ENCODE assay signal across 18 cellular contexts in the genomic region with DNA sequence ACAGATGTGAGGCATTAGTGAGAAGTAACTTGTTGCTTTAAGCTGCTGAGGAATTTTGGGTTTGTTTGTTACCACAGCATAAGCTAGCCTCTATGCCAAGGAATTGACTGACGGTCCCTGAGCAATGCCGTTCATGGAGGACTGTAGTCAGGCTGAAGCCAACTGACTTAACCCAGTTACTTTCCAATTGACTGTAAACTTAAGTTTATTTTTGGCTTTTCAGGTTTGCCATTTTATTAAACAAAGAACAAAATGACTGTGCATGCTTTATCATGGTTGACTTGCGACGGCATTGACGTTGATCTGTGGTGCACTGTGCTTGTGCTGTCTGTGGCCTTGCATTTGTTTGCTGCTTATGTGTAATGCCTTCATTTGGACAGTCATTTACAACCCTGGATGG. TPM values are rescaled to one million over a fixed set of nuclear protein-coding genes. Genes with fewer than 3 reads are reported as not detected.
DNase-seq lines count a peak whose midpoint lies in the region; ATAC-seq and TF ChIP-seq lines count a peak whose summit lies in the region.
"Had no signal": no experiment of that assay in that cellular context is flagged by ENCODE, and none has a peak within 500 bp of the region (broad histone marks: within the 10 kb centered on the region; RNA-seq: fewer than 3 reads in every experiment).

No MANE protein-coding gene starts in this region.

- no peaks in the 10 kb centered on the region for H3K36me3 Mint-ChIP-seq in MCF 10A (ENCODE audit: insufficient read depth, unreplicated experiment)
- H3K36me3 Mint-ChIP-seq: CD4-positive, alpha-beta memory T cell had no signal

- DNase-seq in retinal pigment epithelial cell (ENCODE audit: low read depth): peak; percentile 52
- DNase-seq in NOMO-1 treated with DMSO at 0.1 percent for 48 hours (lab: John Stamatoyannopoulos, UW; ENCODE audit: unreplicated experiment): no peak
- DNase-seq in MCF 10A (ENCODE audit: unreplicated experiment): no peak
- no peak for DNase-seq in COR-L47 (lab: John Stamatoyannopoulos, UW)
- DNase-seq: activated T-cell treated with anti-CD3 and anti-CD28 coated beads, Interleukin-2, amount 50 U/mL, for 48 hours; CD4-positive, alpha-beta memory T cell; colonic mucosa; EL; GM23248; head of caudate nucleus; NCI-H146; NCI-H524; ovary; SW 1271 had no signal

- H3K9me3 Mint-ChIP-seq in MCF 10A (ENCODE audit: unreplicated experiment): no peaks in the 10 kb centered on the region
- H3K9me3 Mint-ChIP-seq: CD4-positive, alpha-beta memory T cell had no signal

- peaks cover 94% of the 10 kb centered on the region for H3K27me3 Mint-ChIP-seq in MCF 10A (ENCODE audit: insufficient read depth, unreplicated experiment)

- intact Hi-C loops in MCF 10A (cut with micrococcal nuclease): no loop called here

- H3K4me3 ChIP-seq in retinal pigment epithelial cell (ENCODE audit: low read length): no peak overlapping the region
- H3K4me3 ChIP-seq: colonic mucosa, GM23248, ovary had no signal

- no peak overlapping the region for H3K27ac Mint-ChIP-seq in MCF 10A (ENCODE audit: low read depth, unreplicated experiment)
- H3K27ac Mint-ChIP-seq: CD4-positive, alpha-beta memory T cell had no signal

- POLR2A ChIA-PET in MCF 10A (lab: Yijun Ruan, JAX): no interaction called here

- ATAC-seq in GM19035 (IDR thresholded peaks at IDR 0.05; ENCODE audit: unreplicated experiment): peak; percentile 81
- ATAC-seq in HG02571 (IDR thresholded peaks at IDR 0.05; ENCODE audit: unreplicated experiment): peak; percentile 57
- peak; percentile 73 for ATAC-seq in HG03159 (IDR thresholded peaks at IDR 0.05; ENCODE audit: unreplicated experiment)
- no peak for ATAC-seq in activated CD4-positive, CD25-positive, alpha-beta regulatory T cell treated with anti-CD3 and anti-CD28 coated beads, Interleukin-2, amount 50 U/mL, for 24 hours

- no peaks in the 10 kb centered on the region for H3K4me1 Mint-ChIP-seq in MCF 10A (ENCODE audit: insufficient read depth, unreplicated experiment)
- H3K4me1 Mint-ChIP-seq: CD4-positive, alpha-beta memory T cell had no signal

- CTCF ChIA-PET in MCF 10A (lab: Yijun Ruan, JAX): interaction anchor here (1.3 kb wide), 1 partner anchor 9 kb away, joined by 3 read pairs; no protein-coding TSS in a partner anchor

- no peak for TF ChIP-seq CTCF in retinal pigment epithelial cell (conservative IDR thresholded peaks at IDR 0.05; ENCODE audit: low read depth, low read length)
- no peak for TF ChIP-seq CTCF in MCF 10A (IDR thresholded peaks at IDR 0.05; ENCODE audit: unreplicated experiment)

- no TSS peak for BruUV-seq in MCF 10A (replicated peaks; lab: Mats Ljungman, UMichigan)

- no peak overlapping the region for H3K4me3 Mint-ChIP-seq in MCF 10A (ENCODE audit: unreplicated experiment)
- H3K4me3 Mint-ChIP-seq: CD4-positive, alpha-beta memory T cell had no signal

RNA-seq across cellular contexts. Expression of gene DNAJB9, which starts 53.5 kb away (rescaled TPM):
- total RNA-seq in MCF 10A (2022): 43.4 and 45.9 TPM in 2 replicates

RNA-seq across cellular contexts. Expression of gene THAP5, which starts 53.7 kb away (rescaled TPM):
- 44.0 and 49.1 TPM in 2 replicates for total RNA-seq in MCF 10A (2022)

Comparison
In these comparisons a context has a peak if more than half of its experiments do, and no peak if none do; other contexts are left out.
1. ATAC-seq: peak in GM19035 (single experiment), HG02571 (single experiment) and HG03159 (single experiment); none in activated CD4-positive, CD25-positive, alpha-beta regulatory T cell treated with anti-CD3 and anti-CD28 coated beads, Interleukin-2, amount 50 U/mL, for 24 hours (0 of 2).